ENCODE assay signal across 8 cellular contexts in the genomic region with DNA sequence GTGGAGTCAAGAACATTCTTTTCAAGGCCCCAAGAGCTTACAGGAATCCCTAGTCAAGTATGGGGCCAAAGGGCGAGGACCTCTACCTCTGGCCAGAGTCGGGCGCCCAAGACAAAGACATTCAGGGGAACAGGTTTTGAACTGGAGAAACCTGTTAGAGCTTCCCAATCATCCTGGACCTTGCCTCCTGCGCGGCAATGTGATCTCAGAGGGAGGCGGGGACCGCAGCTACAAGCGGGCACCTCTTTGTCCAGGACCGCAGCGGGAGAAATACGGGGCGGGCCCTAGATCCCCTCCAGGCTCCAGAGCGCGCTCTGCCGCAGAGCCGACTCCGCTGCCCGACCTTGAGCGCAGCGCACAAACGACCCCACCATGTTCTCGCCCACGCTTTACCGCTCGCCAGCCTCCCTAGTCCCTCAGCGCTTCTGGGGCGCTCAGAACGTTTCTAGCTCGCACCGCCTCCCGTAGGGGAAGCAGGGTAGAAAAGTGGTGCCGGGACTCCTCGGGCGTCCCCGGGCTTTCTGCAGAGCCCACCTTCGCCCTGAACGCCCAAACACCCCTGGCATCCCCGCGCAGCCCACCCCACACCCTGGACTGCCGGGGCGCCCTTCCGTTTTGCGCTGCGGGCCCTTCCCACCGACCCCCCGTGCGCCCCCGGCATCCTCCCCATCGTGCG.
A peak's percentile ranks its signal among the peaks of the same experiment; 100 is the strongest.
DNase-seq lines count a peak whose midpoint lies in the region; ATAC-seq and TF ChIP-seq lines count a peak whose summit lies in the region.

No MANE protein-coding gene starts in this region.

- TF ChIP-seq CTCF in RWPE1 (conservative IDR thresholded peaks at IDR 0.05; ENCODE audit: low read depth) (no peak), astrocyte of the spinal cord (IDR thresholded peaks at IDR 0.05; ENCODE audit: low read depth, low read length) (no peak)

- POLR2A ChIA-PET in RWPE1 (lab: Yijun Ruan, JAX; ENCODE audit: low non-redundant PET), result interaction anchor here (1.2 to 2.2 kb wide), 3 partner anchors 28 to 53 kb away, joined by 3 to 8 read pairs (median 4); partner anchors contain the start of genes KDM5B, PCAT6 and RABIF

- H3K27ac ChIP-seq in RWPE1 (no peak overlapping the region), skin epidermis (peak overlapping the region in 7 of 21 experiments; percentile 1 to 25 (median 13))

- DNase-seq in NCI-H1436 (lab: John Stamatoyannopoulos, UW) (peak; percentile 68), NCI-H1436 treated with DMSO at 0.1 percent for 48 hours (lab: John Stamatoyannopoulos, UW) (no peak), RWPE1 (ENCODE audit: low spot score) (peak; percentile 85), astrocyte of the spinal cord (ENCODE audit: low read depth, low spot score) (peak; percentile 22), iPS-NIHi11 (ENCODE audit: low spot score) (peak; percentile 85)

- in situ Hi-C loops in astrocyte of the spinal cord (cut with HindIII; ENCODE audit: low sequenced_read_pairs), result no loop called here

- CTCF ChIA-PET in RWPE1 (lab: Yijun Ruan, JAX), result interaction anchor here (0.5 to 1.5 kb wide), 6 partner anchors 8 to 1426 kb away, joined by 3 to 6 read pairs (median 3); no protein-coding TSS in a partner anchor

- H3K4me3 ChIP-seq in astrocyte of the spinal cord (ENCODE audit: low read depth, low read length) (peak overlapping the region; percentile 64), skin epidermis (peak overlapping the region; percentile 49 to 62 (median 52))

- peak; percentile 28 for ATAC-seq in HG03439 (IDR thresholded peaks at IDR 0.05; ENCODE audit: unreplicated experiment)
- no peak for ATAC-seq in HG02623 (IDR thresholded peaks at IDR 0.05; ENCODE audit: unreplicated experiment)
